ENCODE assay signal across 19 cellular contexts in the genomic region with DNA sequence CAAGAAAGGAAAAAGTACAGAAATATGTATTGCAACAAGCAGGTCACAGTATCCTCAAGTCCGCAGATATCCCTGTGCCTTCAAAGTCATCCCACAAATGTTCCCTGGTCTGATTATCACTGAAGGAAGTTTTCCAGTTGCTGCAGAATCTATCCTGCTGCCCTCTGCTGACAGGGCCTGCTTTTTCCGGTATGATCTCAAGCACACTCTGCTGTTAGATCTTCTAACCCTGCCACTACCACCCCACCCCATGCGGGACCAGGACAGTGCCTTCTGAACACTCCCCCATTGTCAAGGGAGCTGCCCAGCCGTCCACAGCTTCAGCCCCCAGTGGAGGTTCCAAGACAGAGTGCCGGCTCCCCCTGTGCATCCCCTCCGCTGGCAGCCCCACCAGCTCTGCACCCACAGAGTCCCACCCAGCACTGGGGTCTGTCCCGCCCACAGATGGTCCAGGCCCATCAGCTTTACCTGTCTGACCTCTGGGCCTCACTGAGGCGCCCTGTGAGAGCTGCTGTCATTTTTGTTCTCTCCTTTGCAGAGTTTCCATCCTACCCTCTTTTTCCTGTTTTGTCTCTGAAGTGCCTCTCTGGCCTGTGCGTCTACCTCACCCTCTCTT. TPM values are rescaled to one million over a fixed set of nuclear protein-coding genes. Genes with fewer than 3 reads are reported as not detected.
A peak's percentile ranks its signal among the peaks of the same experiment; 100 is the strongest.
DNase-seq lines count a peak whose midpoint lies in the region; ATAC-seq and TF ChIP-seq lines count a peak whose summit lies in the region.
"Had no signal": no experiment of that assay in that cellular context is flagged by ENCODE, and none has a peak within 500 bp of the region (broad histone marks: within the 10 kb centered on the region; RNA-seq: fewer than 3 reads in every experiment).

No MANE protein-coding gene starts in this region.

- CTCF ChIA-PET in AG04450 (lab: Charles Lee) (interaction anchor here (1.4 to 3.4 kb wide), 2 partner anchors 44 to 65 kb away, joined by 7 to 10 read pairs; no protein-coding TSS in a partner anchor), WTC11 (lab: Charles Lee) (interaction anchor here (1.0 to 5.5 kb wide), 4 partner anchors 17 to 65 kb away, joined by 3 to 35 read pairs (median 12); no protein-coding TSS in a partner anchor), GM10248 (lab: Yijun Ruan, JAX) (interaction anchor here (1.4 to 3.1 kb wide), 2 partner anchors 42 to 44 kb away, joined by 3 to 10 read pairs; no protein-coding TSS in a partner anchor)

- H3K27me3 ChIP-seq in AG04450 (ENCODE audit: control insufficient read depth, insufficient read depth, low read length) = peaks cover 5% of the 10 kb centered on the region
- H3K27me3 ChIP-seq in GM23248 (replicated peaks; ENCODE audit: insufficient read depth) = no peaks in the 10 kb centered on the region
- H3K27me3 ChIP-seq in breast epithelium = no peaks in the 10 kb centered on the region
- H3K27me3 ChIP-seq: adrenal gland, uterus had no signal

- H3F3A ChIP-seq in GM23248 (ENCODE audit: insufficient read depth) = no peaks in the 10 kb centered on the region

- H3K9me3 ChIP-seq in AG04450 (ENCODE audit: control insufficient read depth, insufficient read depth, low read length) = no peaks in the 10 kb centered on the region
- H3K9me3 ChIP-seq in GM23248 (ENCODE audit: low read depth) = no peaks in the 10 kb centered on the region
- H3K9me3 ChIP-seq in breast epithelium = peaks cover 0 to 18% of the 10 kb centered on the region in 2 donors
- H3K9me3 ChIP-seq: adrenal gland had no signal

- H3K9me3 Mint-ChIP-seq in WTC11 = peaks cover 16% of the 10 kb centered on the region
- H3K9me3 Mint-ChIP-seq: activated CD4-positive, alpha-beta T cell treated with anti-CD3 and anti-CD28 coated beads, Interleukin-2, amount 10 ng/mL, durations not matched to agents 24 days and 14 days; central memory CD8-positive, alpha-beta T cell had no signal

- H3K9ac ChIP-seq in GM23248 = no peak overlapping the region

- intact Hi-C loops in breast epithelium (cut with DNase I; ENCODE audit: low total_unique reads) = no loop called here

- no peaks in the 10 kb centered on the region for H3K36me3 ChIP-seq in GM23248 (ENCODE audit: low read depth)
- no peaks in the 10 kb centered on the region for H3K36me3 ChIP-seq in breast epithelium
- H3K36me3 ChIP-seq: adrenal gland, uterus had no signal

- H3K9me2 ChIP-seq in GM23248 (ENCODE audit: insufficient read depth) = no peaks in the 10 kb centered on the region

- H3K36me3 Mint-ChIP-seq in WTC11 = 0 out of 2 replicates have a peak, but pooled peaks cover 2% of the 10 kb centered on the region

- in situ Hi-C loops in GM23248 (cut with MboI) = no loop called here

- DNase-seq in AG04450 (ENCODE audit: low read depth, low spot score) (no peak), GM23248 (peak; percentile 16), WTC11 (ENCODE audit: low spot score) (no peak), iPS-NIHi7 (ENCODE audit: extremely low spot score) (peak; percentile 43), SKM-1 (lab: John Stamatoyannopoulos, UW; ENCODE audit: unreplicated experiment) (no peak), AG08395 (ENCODE audit: low spot score) (no peak), breast epithelium (ENCODE audit: low spot score in 2 of 2) (no peak), GM10248 (ENCODE audit: extremely low spot score) (no peak)
- DNase-seq: activated CD4-positive, alpha-beta T cell treated with anti-CD3 and anti-CD28 coated beads, Interleukin-2, amount 10 ng/mL, durations not matched to agents 24 days and 14 days; adrenal gland; DND-41; erythroblast; left colon; midbrain; NCI-H1092 treated with DMSO at 0.1 percent for 48 hours; NCI-H524; uterus had no signal

- H3K4me1 Mint-ChIP-seq in WTC11 = peaks cover 3% of the 10 kb centered on the region
- H3K4me1 Mint-ChIP-seq: activated CD4-positive, alpha-beta T cell treated with anti-CD3 and anti-CD28 coated beads, Interleukin-2, amount 10 ng/mL, durations not matched to agents 24 days and 14 days; central memory CD8-positive, alpha-beta T cell; nephron had no signal

- no peak overlapping the region for H3K4me3 ChIP-seq in AG04450 (ENCODE audit: low read depth, low read length)
- no peak overlapping the region for H3K4me3 ChIP-seq in GM23248
- no peak overlapping the region for H3K4me3 ChIP-seq in breast epithelium
- H3K4me3 ChIP-seq: adrenal gland, uterus had no signal

- H3K4me3 Mint-ChIP-seq in WTC11 = no peak overlapping the region
- H3K4me3 Mint-ChIP-seq: activated CD4-positive, alpha-beta T cell treated with anti-CD3 and anti-CD28 coated beads, Interleukin-2, amount 10 ng/mL, durations not matched to agents 24 days and 14 days; central memory CD8-positive, alpha-beta T cell; nephron had no signal

- no peak overlapping the region for H2AFZ ChIP-seq in GM23248

- H3K27ac ChIP-seq in AG04450 (ENCODE audit: low read depth, low read length) (no peak overlapping the region), GM23248 (no peak overlapping the region), breast epithelium (no peak overlapping the region)
- H3K27ac ChIP-seq: uterus had no signal

- peak; percentile 7; the same call in 1 of the 2 replicates for TF ChIP-seq CTCF in AG04450 (IDR thresholded peaks at IDR 0.05; ENCODE audit: low read depth, low read length)
- no peak for TF ChIP-seq CTCF in WTC11 (IDR thresholded peaks at IDR 0.05)
- no peak for TF ChIP-seq CTCF in breast epithelium (IDR thresholded peaks at IDR 0.05)
- no peak for TF ChIP-seq CTCF in GM10248 (IDR thresholded peaks at IDR 0.05; ENCODE audit: control extremely low read depth, extremely low read depth, low read depth, missing control alignments)

- no peaks in the 10 kb centered on the region for H4K20me1 ChIP-seq in GM23248 (ENCODE audit: insufficient read depth)

- peak; percentile 84 for ATAC-seq in WTC11
- ATAC-seq: left colon had no signal

- H3K27ac Mint-ChIP-seq in WTC11 = no peak overlapping the region
- H3K27ac Mint-ChIP-seq: activated CD4-positive, alpha-beta T cell treated with anti-CD3 and anti-CD28 coated beads, Interleukin-2, amount 10 ng/mL, durations not matched to agents 24 days and 14 days; nephron had no signal

- TF ChIP-seq POLR2A in breast epithelium (IDR thresholded peaks at IDR 0.05) = no peak

- no peaks in the 10 kb centered on the region for H3K4me1 ChIP-seq in GM23248 (ENCODE audit: insufficient read depth)
- no peaks in the 10 kb centered on the region for H3K4me1 ChIP-seq in breast epithelium
- H3K4me1 ChIP-seq: adrenal gland, uterus had no signal

- H3K79me2 ChIP-seq in GM23248 (ENCODE audit: insufficient read depth) = no peaks in the 10 kb centered on the region

- WGBS in GM23248 (ENCODE audit: low coverage in 1 of 2, low lambda C conversion rate in 2 of 2, missing lambda C conversion rate in 2 of 2), 2 experiments = 28 to 35% methylated on average over 7 to 9 of the region's 9 CpGs

- no peak overlapping the region for H3K4me2 ChIP-seq in GM23248 (ENCODE audit: unreplicated experiment)

- POLR2A ChIA-PET in AG04450 (lab: Yijun Ruan, JAX) (no interaction called here), WTC11 (lab: Charles Lee) (no interaction called here), GM10248 (lab: Yijun Ruan, JAX) (interaction anchor here (0.6 kb wide), 1 partner anchor 9 kb away, joined by 3 read pairs; no protein-coding TSS in a partner anchor)

- no peaks in the 10 kb centered on the region for H3K27me3 Mint-ChIP-seq in WTC11 (ENCODE audit: low read depth)
- H3K27me3 Mint-ChIP-seq: activated CD4-positive, alpha-beta T cell treated with anti-CD3 and anti-CD28 coated beads, Interleukin-2, amount 10 ng/mL, durations not matched to agents 24 days and 14 days had no signal

TF ChIP-seq in WTC11, 78 proteins besides CTCF, POLR2A, EP300 and RAD21:
- TF ChIP-seq ZSCAN18 (CRISPR knock-in tag; IDR thresholded peaks at IDR 0.05) = no peak
- no peak for TF ChIP-seq USF2 (CRISPR knock-in tag; IDR thresholded peaks at IDR 0.05)
- no peak for TF ChIP-seq ZNF416 (CRISPR knock-in tag; IDR thresholded peaks at IDR 0.05)
- no peak for TF ChIP-seq GTF2I (CRISPR knock-in tag; conservative IDR thresholded peaks at IDR 0.05)
- no peak for TF ChIP-seq SMAD4 (CRISPR knock-in tag; IDR thresholded peaks at IDR 0.05)
TF ChIP-seq in WTC11: peak in this region for 0.

RNA-seq across cellular contexts. Expression of gene FAM163A, which starts 27.9 kb away (rescaled TPM):
- polyA plus RNA-seq in AG04450 (2011; rRNA removed) (not detected in 2 replicates), GM23248 (2016; fragmentation: Nextera tagmentation; extraction: Ambion mirVana) (not detected in 2 replicates)
- 0.09 TPM in 1 of 2 replicates, not detected in the other for polyA minus RNA-seq in AG04450 (2011; rRNA and poly(A)+ RNA removed)
- not detected in 2 replicates for total RNA-seq in GM23248 (2014; rRNA removed; shearing (Covaris generic))
- total RNA-seq in WTC11 (2021) (0.07 to 0.09 TPM (median 0.07 TPM) in 3 replicates), breast epithelium (not detected)
- total RNA-seq: activated CD4-positive, alpha-beta T cell treated with anti-CD3 and anti-CD28 coated beads, Interleukin-2, amount 10 ng/mL, durations not matched to agents 24 days and 14 days had no signal

Comparison
In these comparisons a context has a peak if more than half of its experiments do, and no peak if none do; other contexts are left out.
1. DNase-seq: peak in GM23248 (single experiment) and iPS-NIHi7 (single experiment); none in AG04450 (single experiment), WTC11 (single experiment), SKM-1 (single experiment), AG08395 (single experiment), breast epithelium (0 of 2) and GM10248 (single experiment).